7 cellular contexts compared by ENCODE assay signal in the genomic region with DNA sequence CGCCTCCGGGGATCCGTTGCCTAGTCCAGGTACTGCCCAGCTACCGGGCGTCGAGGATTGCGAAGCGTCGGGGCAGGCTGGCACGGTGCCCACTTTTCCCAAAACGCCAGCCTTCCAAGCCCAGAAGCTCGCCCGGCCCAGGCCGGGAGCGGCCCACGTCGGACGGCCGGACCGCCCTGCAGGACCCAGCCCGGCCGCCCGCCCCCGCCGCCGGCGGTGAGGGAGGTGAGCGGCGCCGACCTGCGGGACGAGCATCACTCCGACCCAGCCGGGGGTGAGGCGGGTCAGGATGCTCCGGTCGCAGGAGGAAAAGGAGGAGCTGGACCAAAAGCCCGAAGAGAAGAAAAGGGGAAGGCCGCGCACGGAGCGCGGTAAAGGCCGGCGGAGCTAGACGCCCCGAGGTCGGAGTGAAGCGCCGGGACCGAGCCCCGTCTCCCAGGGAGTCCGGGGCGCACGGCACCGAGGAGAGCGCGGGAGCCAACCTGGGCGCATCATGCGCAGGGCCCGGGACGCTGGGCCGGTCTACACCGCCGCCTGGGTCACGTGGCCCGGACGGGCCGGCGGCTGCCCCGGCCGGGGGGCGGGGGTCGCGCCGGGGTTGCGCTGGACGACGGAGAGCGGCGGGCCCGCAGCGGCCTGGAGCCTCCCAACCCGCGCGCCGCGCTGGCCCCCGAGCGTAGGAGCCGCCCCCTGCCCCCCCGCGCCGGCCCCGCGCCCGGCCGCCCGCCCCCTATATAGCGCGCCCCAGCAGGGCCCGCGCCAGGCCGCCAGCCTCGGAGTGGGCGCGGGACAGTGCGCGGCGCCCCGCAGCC. TPM values are rescaled to one million over a fixed set of nuclear protein-coding genes. Genes with fewer than 3 reads are reported as not detected.
DNase-seq lines count a peak whose midpoint lies in the region; ATAC-seq and TF ChIP-seq lines count a peak whose summit lies in the region.

Gene AQP5 (plus strand): TSS at position 762 of the 812 bp plus-strand sequence. CDS start 146 bp downstream, outside the sequence.

- no peaks in the 10 kb centered on the region for H3K4me1 ChIP-seq in hepatocyte (ENCODE audit: insufficient read depth)

- TF ChIP-seq CTCF in GM20000 (IDR thresholded peaks at IDR 0.05; ENCODE audit: extremely low read depth, missing control alignments), result no peak
- TF ChIP-seq CTCF in WTC11 (IDR thresholded peaks at IDR 0.05), result no peak
- no peak for TF ChIP-seq CTCF in hepatocyte (IDR thresholded peaks at IDR 0.05; ENCODE audit: poor library complexity)

- POLR2A ChIA-PET in WTC11 (lab: Charles Lee), result interaction anchor here (1.0 kb wide), 1 partner anchor 72 kb away, joined by 4 read pairs; no protein-coding TSS in a partner anchor

- H3K9me3 ChIP-seq in hepatocyte (ENCODE audit: low read depth), result no peaks in the 10 kb centered on the region

- DNase-seq in GM20000 (ENCODE audit: low spot score) (peak; percentile 40), WTC11 (ENCODE audit: low spot score) (peak; percentile 49), hepatocyte (ENCODE audit: low spot score) (no peak), sciatic nerve (ENCODE audit: low spot score) (no peak)
- DNase-seq in activated effector memory CD4-positive, alpha-beta T cell treated with Interleukin-2 at 50 U/mL for 16 hours, result no peak

- H3K4me3 ChIP-seq in hepatocyte, result no peak within 1 kb of the TSS

- H2AFZ ChIP-seq in hepatocyte, result peak within 1 kb of the TSS; percentile 60

- peak within 1 kb of the TSS; percentile 90 for H3K4me2 ChIP-seq in hepatocyte

- peaks cover 62% of the 10 kb centered on the region for H3K27me3 ChIP-seq in hepatocyte

- no peaks in the 10 kb centered on the region for H3K9me3 Mint-ChIP-seq in WTC11

- no peaks in the 10 kb centered on the region for H3K36me3 ChIP-seq in hepatocyte (replicated peaks; ENCODE audit: insufficient read depth, low read depth)

- ATAC-seq in WTC11, result peak; percentile 47
- peak; percentile 13 for ATAC-seq in sciatic nerve
- ATAC-seq in HG03139 (IDR thresholded peaks at IDR 0.05; ENCODE audit: unreplicated experiment), result no peak
- ATAC-seq in HG03378 (IDR thresholded peaks at IDR 0.05; ENCODE audit: unreplicated experiment), result no peak

- 11% methylated on average over 55 of the region's 111 CpGs for WGBS in hepatocyte (ENCODE audit: low lambda C conversion rate, missing lambda C conversion rate)

- H3K27me3 Mint-ChIP-seq in WTC11 (ENCODE audit: low read depth), result peaks cover 68% of the 10 kb centered on the region

- peak within 1 kb of the TSS; percentile 65 for H3K4me3 Mint-ChIP-seq in WTC11

- no peaks in the 10 kb centered on the region for H3K79me2 ChIP-seq in hepatocyte

- H3K27ac Mint-ChIP-seq in WTC11, result no peak within 1 kb of the TSS

- H3K27ac ChIP-seq in hepatocyte, result no peak within 1 kb of the TSS

- no peaks in the 10 kb centered on the region for H4K20me1 ChIP-seq in hepatocyte (ENCODE audit: insufficient read depth, poor library complexity, severe bottlenecking)

- peaks cover 24% of the 10 kb centered on the region for H3K4me1 Mint-ChIP-seq in WTC11

- CTCF ChIA-PET in WTC11 (lab: Charles Lee), result interaction anchor here (0.6 to 4.9 kb wide), 11 partner anchors 12 to 184 kb away, joined by 3 to 61 read pairs (median 3); no protein-coding TSS in a partner anchor

- no peaks in the 10 kb centered on the region for H3K36me3 Mint-ChIP-seq in WTC11

- intact Hi-C loops in sciatic nerve (cut with DNase I), result no loop called here

- no peaks in the 10 kb centered on the region for H3K9me2 ChIP-seq in hepatocyte (replicated peaks; ENCODE audit: insufficient read depth)

TF ChIP-seq in WTC11, 78 proteins besides CTCF, POLR2A, EP300 and RAD21 (continues in another document):
- TF ChIP-seq, protein P1, sequence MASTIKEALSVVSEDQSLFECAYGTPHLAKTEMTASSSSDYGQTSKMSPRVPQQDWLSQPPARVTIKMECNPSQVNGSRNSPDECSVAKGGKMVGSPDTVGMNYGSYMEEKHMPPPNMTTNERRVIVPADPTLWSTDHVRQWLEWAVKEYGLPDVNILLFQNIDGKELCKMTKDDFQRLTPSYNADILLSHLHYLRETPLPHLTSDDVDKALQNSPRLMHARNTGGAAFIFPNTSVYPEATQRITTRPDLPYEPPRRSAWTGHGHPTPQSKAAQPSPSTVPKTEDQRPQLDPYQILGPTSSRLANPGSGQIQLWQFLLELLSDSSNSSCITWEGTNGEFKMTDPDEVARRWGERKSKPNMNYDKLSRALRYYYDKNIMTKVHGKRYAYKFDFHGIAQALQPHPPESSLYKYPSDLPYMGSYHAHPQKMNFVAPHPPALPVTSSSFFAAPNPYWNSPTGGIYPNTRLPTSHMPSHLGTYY (CRISPR knock-in tag; IDR thresholded peaks at IDR 0.05), result no peak
- TF ChIP-seq NFATC4 (CRISPR knock-in tag; IDR thresholded peaks at IDR 0.05) (no peak), E2F5 (CRISPR knock-in tag; IDR thresholded peaks at IDR 0.05) (peak; percentile 48; the same call in 1 of the 2 replicates), USF2 (CRISPR knock-in tag; IDR thresholded peaks at IDR 0.05) (peak; percentile 93), RORB (CRISPR knock-in tag; IDR thresholded peaks at IDR 0.05) (no peak), ZNF263 (CRISPR knock-in tag; IDR thresholded peaks at IDR 0.05; ENCODE audit: low read depth) (peak; percentile 31; the same call in 1 of the 2 replicates), TEAD4 (CRISPR knock-in tag; IDR thresholded peaks at IDR 0.05) (no peak), E2F1 (CRISPR knock-in tag; IDR thresholded peaks at IDR 0.05) (no peak), JUN (CRISPR knock-in tag; IDR thresholded peaks at IDR 0.05) (no peak), ZNF671 (CRISPR knock-in tag; IDR thresholded peaks at IDR 0.05) (no peak), ZMAT4 (CRISPR knock-in tag; IDR thresholded peaks at IDR 0.05) (no peak)
- TF ChIP-seq, protein P2, sequence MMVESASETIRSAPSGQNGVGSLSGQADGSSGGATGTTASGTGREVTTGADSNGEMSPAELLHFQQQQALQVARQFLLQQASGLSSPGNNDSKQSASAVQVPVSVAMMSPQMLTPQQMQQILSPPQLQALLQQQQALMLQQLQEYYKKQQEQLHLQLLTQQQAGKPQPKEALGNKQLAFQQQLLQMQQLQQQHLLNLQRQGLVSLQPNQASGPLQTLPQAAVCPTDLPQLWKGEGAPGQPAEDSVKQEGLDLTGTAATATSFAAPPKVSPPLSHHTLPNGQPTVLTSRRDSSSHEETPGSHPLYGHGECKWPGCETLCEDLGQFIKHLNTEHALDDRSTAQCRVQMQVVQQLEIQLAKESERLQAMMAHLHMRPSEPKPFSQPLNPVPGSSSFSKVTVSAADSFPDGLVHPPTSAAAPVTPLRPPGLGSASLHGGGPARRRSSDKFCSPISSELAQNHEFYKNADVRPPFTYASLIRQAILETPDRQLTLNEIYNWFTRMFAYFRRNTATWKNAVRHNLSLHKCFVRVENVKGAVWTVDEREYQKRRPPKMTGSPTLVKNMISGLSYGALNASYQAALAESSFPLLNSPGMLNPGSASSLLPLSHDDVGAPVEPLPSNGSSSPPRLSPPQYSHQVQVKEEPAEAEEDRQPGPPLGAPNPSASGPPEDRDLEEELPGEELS (CRISPR knock-in tag; IDR thresholded peaks at IDR 0.05), result no peak

RNA-seq across cellular contexts. Expression of gene AQP5, which starts in this region (rescaled TPM):
- total RNA-seq in WTC11 (2021) (2.7 to 2.9 TPM (median 2.8 TPM) in 3 replicates), hepatocyte (1.2 and 1.3 TPM in 2 replicates), sciatic nerve (0.71 TPM)
- 0.50 and 1.2 TPM in 2 replicates for polyA plus RNA-seq in hepatocyte

Comparison
In these comparisons a context has a peak if more than half of its experiments do, and no peak if none do; other contexts are left out.
1. Peak in ATAC-seq in sciatic nerve; RNA of the gene not detected or under 1 TPM.
2. DNase-seq: peak in GM20000 (single experiment) and WTC11 (single experiment); none in hepatocyte (single experiment), sciatic nerve (single experiment) and activated effector memory CD4-positive, alpha-beta T cell treated with Interleukin-2 at 50 U/mL for 16 hours (single experiment).